2 cellular contexts compared by ENCODE assay signal in the genomic region with DNA sequence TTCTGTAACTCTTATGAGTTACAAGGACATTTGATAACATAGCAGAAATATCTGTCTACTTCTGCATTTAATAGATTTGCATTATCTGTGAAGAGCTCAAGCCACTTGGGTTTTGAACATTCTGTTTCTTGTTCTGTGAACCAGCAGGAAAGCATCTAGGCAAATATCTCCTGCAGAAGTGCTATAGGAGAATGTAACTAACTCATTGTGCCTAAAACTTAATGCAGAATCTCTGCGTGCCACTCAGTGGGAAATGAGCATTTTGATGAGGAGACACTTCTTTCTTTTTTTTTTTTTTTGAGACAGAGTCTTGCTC.
A peak's percentile ranks its signal among the peaks of the same experiment; 100 is the strongest.
TF ChIP-seq lines count a peak whose summit lies in the region.

No MANE protein-coding gene starts in this region.

TF ChIP-seq in K562, 482 proteins besides CTCF, POLR2A, EP300 and RAD21:
- peak; percentile 34; the same call in 1 of the 2 replicates for TF ChIP-seq ZNF316 (IDR thresholded peaks at IDR 0.05)
- no peak for TF ChIP-seq NCOA6 (IDR thresholded peaks at IDR 0.05)
- TF ChIP-seq STAT5B (CRISPR knock-in tag; IDR thresholded peaks at IDR 0.05), result no peak
- TF ChIP-seq, protein P1, sequence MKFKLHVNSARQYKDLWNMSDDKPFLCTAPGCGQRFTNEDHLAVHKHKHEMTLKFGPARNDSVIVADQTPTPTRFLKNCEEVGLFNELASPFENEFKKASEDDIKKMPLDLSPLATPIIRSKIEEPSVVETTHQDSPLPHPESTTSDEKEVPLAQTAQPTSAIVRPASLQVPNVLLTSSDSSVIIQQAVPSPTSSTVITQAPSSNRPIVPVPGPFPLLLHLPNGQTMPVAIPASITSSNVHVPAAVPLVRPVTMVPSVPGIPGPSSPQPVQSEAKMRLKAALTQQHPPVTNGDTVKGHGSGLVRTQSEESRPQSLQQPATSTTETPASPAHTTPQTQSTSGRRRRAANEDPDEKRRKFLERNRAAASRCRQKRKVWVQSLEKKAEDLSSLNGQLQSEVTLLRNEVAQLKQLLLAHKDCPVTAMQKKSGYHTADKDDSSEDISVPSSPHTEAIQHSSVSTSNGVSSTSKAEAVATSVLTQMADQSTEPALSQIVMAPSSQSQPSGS (CRISPR knock-in tag; IDR thresholded peaks at IDR 0.05), result no peak
- TF ChIP-seq WHSC1 (IDR thresholded peaks at IDR 0.05; ENCODE audit: low read length), result no peak
- no peak for TF ChIP-seq RBM22 (IDR thresholded peaks at IDR 0.05; ENCODE audit: low read depth, low read length, poor library complexity, severe bottlenecking)
- TF ChIP-seq ETS2 (tag; IDR thresholded peaks at IDR 0.05; ENCODE audit: borderline replicate concordance, poor library complexity, severe bottlenecking), result no peak
TF ChIP-seq in K562: peak in this region for 1.

TF ChIP-seq in HepG2, 621 proteins besides CTCF, POLR2A, EP300 and RAD21:
- TF ChIP-seq HDAC6 (IDR thresholded peaks at IDR 0.05; ENCODE audit: low read depth, low read length) (no peak), IKZF4 (CRISPR knock-in tag; IDR thresholded peaks at IDR 0.05; ENCODE audit: borderline replicate concordance, low read depth, not compliant biosample characterization) (no peak)
